ENCODE assay signal across 9 cellular contexts in the genomic region with DNA sequence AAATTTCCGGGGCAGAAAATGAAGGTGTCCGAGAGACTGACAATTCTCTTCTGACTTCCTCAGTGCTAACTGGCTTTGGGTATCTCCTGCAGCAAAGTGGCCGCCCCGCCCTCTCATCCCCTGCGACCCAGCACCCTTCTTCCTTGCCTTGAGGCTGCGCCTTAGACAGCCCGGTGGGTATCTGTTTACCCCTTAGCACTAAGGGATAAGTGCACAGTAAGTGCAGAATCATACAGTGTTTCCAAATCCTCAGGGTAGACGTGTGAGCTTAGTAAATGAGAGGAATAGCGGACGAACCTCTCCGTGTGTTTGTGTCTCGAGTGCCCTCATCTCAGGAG. TPM values are rescaled to one million over a fixed set of nuclear protein-coding genes. Genes with fewer than 3 reads are reported as not detected.
DNase-seq lines count a peak whose midpoint lies in the region; ATAC-seq, FAIRE-seq and TF ChIP-seq lines count a peak whose summit lies in the region.
"Had no signal": no experiment of that assay in that cellular context is flagged by ENCODE, and none has a peak within 500 bp of the region (broad histone marks: within the 10 kb centered on the region; RNA-seq: fewer than 3 reads in every experiment).

No MANE protein-coding gene starts in this region.

- intact Hi-C loops in mucosa of descending colon (cut with DNase I, micrococcal nuclease) = no loop called here

- H3K27me3 Mint-ChIP-seq in chondrocyte (ENCODE audit: low read depth) = no peaks in the 10 kb centered on the region

- no peaks in the 10 kb centered on the region for H3K36me3 Mint-ChIP-seq in chondrocyte (ENCODE audit: low read depth)

- peak; percentile 66 for DNase-seq in NCI-H82 treated with DMSO at 0.1 percent for 48 hours (lab: John Stamatoyannopoulos, UW; ENCODE audit: unreplicated experiment)
- DNase-seq in NCI-H82 (lab: John Stamatoyannopoulos, UW) = no peak
- no peak for DNase-seq in HTR-8/SVneo (ENCODE audit: insufficient read length, low spot score)
- DNase-seq in chondrocyte (ENCODE audit: low spot score) = no peak
- DNase-seq in mucosa of descending colon = no peak
- no peak for DNase-seq in NCI-H1105 (lab: John Stamatoyannopoulos, UW)

- H3K4me3 Mint-ChIP-seq in chondrocyte (ENCODE audit: unreplicated experiment) = peak overlapping the region; percentile 95

- peak; percentile 70 for ATAC-seq in mucosa of descending colon
- no peak for ATAC-seq in HG03469 (IDR thresholded peaks at IDR 0.05; ENCODE audit: unreplicated experiment)
- no peak for ATAC-seq in HG03159 (IDR thresholded peaks at IDR 0.05; ENCODE audit: unreplicated experiment)

- no peaks in the 10 kb centered on the region for H3K9me3 ChIP-seq in mucosa of descending colon

- peak overlapping the region; percentile 89 for H3K4me3 ChIP-seq in mucosa of descending colon

- peaks cover 15% of the 10 kb centered on the region for H3K4me1 ChIP-seq in mucosa of descending colon (ENCODE audit: low read depth)

- H3K27ac Mint-ChIP-seq in chondrocyte (ENCODE audit: unreplicated experiment) = peak overlapping the region; percentile 97

- no peaks in the 10 kb centered on the region for H3K9me3 Mint-ChIP-seq in chondrocyte (ENCODE audit: low read depth)

- FAIRE-seq in HTR-8/SVneo (lab: Jason Lieb, UNC) = peak; percentile 20
- FAIRE-seq: colon had no signal

- H3K36me3 ChIP-seq in mucosa of descending colon (ENCODE audit: low read depth) = no peaks in the 10 kb centered on the region

- TF ChIP-seq CTCF in chondrocyte (IDR thresholded peaks at IDR 0.05) = no peak
- TF ChIP-seq CTCF in mucosa of descending colon (IDR thresholded peaks at IDR 0.05) = no peak

- peaks cover 45% of the 10 kb centered on the region for H3K4me1 Mint-ChIP-seq in chondrocyte (ENCODE audit: low read depth)

RNA-seq across cellular contexts. Expression of a gene that starts 0.4 kb away (rescaled TPM):
- 30.7 to 31.9 TPM (median 31.0 TPM) in 3 replicates for total RNA-seq in chondrocyte
- total RNA-seq in mucosa of descending colon = 10 to 100 TPM; 18.1 to 37.6 (median 20.7) TPM
